In genomic region chr1:5829414-5829813, GRCh38 we compare ENCODE assay signal across 20 cellular contexts.
DNase-seq lines count a peak whose midpoint lies in the region; ATAC-seq, FAIRE-seq and TF ChIP-seq lines count a peak whose summit lies in the region.
"Had no signal": no experiment of that assay in that cellular context is flagged by ENCODE, and none has a peak within 500 bp of the region (broad histone marks: within the 10 kb centered on the region; RNA-seq: fewer than 3 reads in every experiment).

No MANE protein-coding gene starts in this region.

- H3K18ac ChIP-seq in H1 (ENCODE audit: extremely low read depth, low read length) (no peak overlapping the region), trophoblast cell (ENCODE audit: low read length) (no peak overlapping the region)

- no peak overlapping the region for H3K4me2 ChIP-seq in H1 (ENCODE audit: insufficient read depth in 1 of 2, low read depth in 2 of 2, low read length in 2 of 2)
- no peak overlapping the region for H3K4me2 ChIP-seq in trophoblast cell (ENCODE audit: low read length)
- H3K4me2 ChIP-seq: KMS-11 had no signal

- H3K23me2 ChIP-seq in H1 (ENCODE audit: low read depth, low read length) = peaks cover 6% of the 10 kb centered on the region; the same call in 1 of the 2 replicates

- H2BK120ac ChIP-seq in H1 (replicated peaks; ENCODE audit: low read depth, low read length) (no peak overlapping the region), trophoblast cell (ENCODE audit: insufficient read depth, low read length, poor library complexity) (no peak overlapping the region)

- no peak for TF ChIP-seq RAD21 in H1 (IDR thresholded peaks at IDR 0.05 in 1 of 2, conservative IDR thresholded peaks at IDR 0.05 in 1 of 2; ENCODE audit: low read depth in 2 of 2, low read length in 2 of 2)

- no peaks in the 10 kb centered on the region for H3K36me3 Mint-ChIP-seq in activated T-cell treated with anti-CD3 and anti-CD28 coated beads, Interleukin-2, amount 50 U/mL, for 24 hours (ENCODE audit: low read depth)
- no peaks in the 10 kb centered on the region for H3K36me3 Mint-ChIP-seq in activated T-cell treated with anti-CD3 and anti-CD28 coated beads, Interleukin-2, amount 50 U/mL, for 4 hours (ENCODE audit: insufficient read depth)
- H3K36me3 Mint-ChIP-seq: IgD-negative memory B cell had no signal

- peak overlapping the region; percentile 97 for H3K56ac ChIP-seq in H1 (replicated peaks; ENCODE audit: insufficient read length, low read depth, low read length)

- no peak for TF ChIP-seq EP300 in H1 (IDR thresholded peaks at IDR 0.05; ENCODE audit: borderline replicate concordance in 1 of 2, low read depth in 2 of 2, low read length in 2 of 2)

- H3K9me3 ChIP-seq in HEK293 (ENCODE audit: control insufficient read depth, insufficient read depth, low read depth, low read length) (no peaks in the 10 kb centered on the region), H1 (ENCODE audit: insufficient read depth in 2 of 2, low read depth in 1 of 2, low read length in 1 of 2) (no peaks in the 10 kb centered on the region), trophoblast cell (ENCODE audit: insufficient read depth, low read depth, low read length) (no peaks in the 10 kb centered on the region)

- H2BK5ac ChIP-seq in H1 (ENCODE audit: low read depth, low read length) (no peak overlapping the region), trophoblast cell (ENCODE audit: low read depth, low read length, poor library complexity) (no peak overlapping the region)

- 92% methylated on average over 3 of the region's 3 CpGs; no CpG with 5 or more reads in 1 of the 2 experiments for WGBS in H1 (ENCODE audit: extremely low coverage in 1 of 2, insufficient coverage in 1 of 2, insufficient read length in 1 of 2, insufficient replicate concordance in 2 of 2, low coverage in 1 of 2, low lambda C conversion rate in 2 of 2, missing lambda C conversion rate in 1 of 2), 2 experiments
- WGBS in trophoblast cell (ENCODE audit: extremely low coverage, insufficient coverage, insufficient read length) = no CpG with 5 or more reads among the region's 3 CpGs

- no peak overlapping the region for H3K27ac ChIP-seq in HEK293 (ENCODE audit: extremely low read depth, low read depth, low read length)
- no peak overlapping the region for H3K27ac ChIP-seq in H1 (ENCODE audit: low read depth, low read length)
- H3K27ac ChIP-seq in trophoblast cell (ENCODE audit: low read depth, low read length) = no peak overlapping the region
- H3K27ac ChIP-seq: 22Rv1, KMS-11 had no signal

- peaks cover 8% of the 10 kb centered on the region for H3K9me3 Mint-ChIP-seq in activated T-cell treated with anti-CD3 and anti-CD28 coated beads, Interleukin-2, amount 50 U/mL, for 24 hours
- H3K9me3 Mint-ChIP-seq in activated T-cell treated with anti-CD3 and anti-CD28 coated beads, Interleukin-2, amount 50 U/mL, for 4 hours = peaks cover 10% of the 10 kb centered on the region
- H3K9me3 Mint-ChIP-seq: CD4-positive, alpha-beta T cell had no signal

- H3K27me3 ChIP-seq in H1 (replicated peaks in 1 of 4; ENCODE audit: control insufficient read depth in 3 of 4, extremely low read depth in 1 of 4, insufficient read depth in 3 of 4, low read length in 3 of 4) (peaks cover 0 to 7% (median 0%) of the 10 kb centered on the region in 4 experiments; a peak in 2 of 7 replicates), trophoblast cell (ENCODE audit: insufficient read depth, low read length) (no peaks in the 10 kb centered on the region)

- no peak for TF ChIP-seq POLR2A in H1 (IDR thresholded peaks at IDR 0.05; ENCODE audit: control extremely low read depth in 1 of 2, low read depth in 2 of 2, low read length in 2 of 2)

- H3K9ac ChIP-seq in H1 (replicated peaks in 1 of 4; ENCODE audit: extremely low read depth in 1 of 4, low read depth in 3 of 4, low read length in 3 of 4) = no peak overlapping the region
- H3K9ac ChIP-seq in trophoblast cell (ENCODE audit: low read length) = no peak overlapping the region
- H3K9ac ChIP-seq: KMS-11 had no signal

- H4K12ac ChIP-seq in trophoblast cell (ENCODE audit: low read depth, low read length) = no peak overlapping the region

- no peak overlapping the region for H3K4me3 ChIP-seq in HEK293 (ENCODE audit: low read depth, low read length)
- no peak overlapping the region for H3K4me3 ChIP-seq in H1 (ENCODE audit: extremely low read depth in 1 of 4, insufficient read depth in 2 of 4, low read depth in 3 of 4, low read length in 4 of 4)
- H3K4me3 ChIP-seq in trophoblast cell (ENCODE audit: low read depth, low read length) = peak overlapping the region; percentile 47

- H4K20me1 ChIP-seq in H1 (replicated peaks in 1 of 2; ENCODE audit: control insufficient read depth in 1 of 2, insufficient read depth in 2 of 2, low read length in 2 of 2) = peaks cover 0 to 2% of the 10 kb centered on the region in 2 experiments

- H4K8ac ChIP-seq in H1 (ENCODE audit: extremely low read depth, insufficient read depth, low read length) = no peak overlapping the region
- no peak overlapping the region for H4K8ac ChIP-seq in trophoblast cell (ENCODE audit: low read depth, low read length)

- H3K4ac ChIP-seq in H1 (replicated peaks; ENCODE audit: insufficient read length, low read depth, low read length) (no peak overlapping the region), trophoblast cell (ENCODE audit: low read depth, low read length) (no peak overlapping the region)

- H3K23ac ChIP-seq in H1 (ENCODE audit: insufficient read length) = no peak overlapping the region
- no peak overlapping the region for H3K23ac ChIP-seq in trophoblast cell (ENCODE audit: low read length)

- ATAC-seq in activated T-cell treated with anti-CD3 and anti-CD28 coated beads, Interleukin-2, amount 50 U/mL, for 4 hours = no peak
- no peak for ATAC-seq in GM18870 (IDR thresholded peaks at IDR 0.05; ENCODE audit: unreplicated experiment)

- H3K27ac Mint-ChIP-seq in activated T-cell treated with anti-CD3 and anti-CD28 coated beads, Interleukin-2, amount 50 U/mL, for 24 hours = peak overlapping the region; percentile 39
- H3K27ac Mint-ChIP-seq: CD4-positive, alpha-beta T cell; IgD-negative memory B cell had no signal

- H2AFZ ChIP-seq in H1 (ENCODE audit: low read length) (no peak overlapping the region), trophoblast cell (ENCODE audit: insufficient read depth, low read length, poor library complexity) (no peak overlapping the region)

- CTCF ChIA-PET in HEK293 (lab: Yijun Ruan, JAX) = no interaction called here
- CTCF ChIA-PET in H1 (lab: Charles Lee; ENCODE audit: partially characterized antibody) = interaction anchor here (0.9 to 2.5 kb wide), 7 partner anchors 10 to 315 kb away, joined by 3 to 12 read pairs (median 4); no protein-coding TSS in a partner anchor

- no peak overlapping the region for H2BK20ac ChIP-seq in H1 (ENCODE audit: low read length)

- H3K79me2 ChIP-seq in H1 (ENCODE audit: control insufficient read depth in 1 of 2, insufficient read depth in 2 of 2, low read length in 2 of 2) (no peaks in the 10 kb centered on the region), trophoblast cell (ENCODE audit: control insufficient read depth, insufficient read depth, low read length, poor library complexity) (no peaks in the 10 kb centered on the region)

- POLR2A ChIA-PET in HEK293 (lab: Yijun Ruan, JAX) = no interaction called here
- POLR2A ChIA-PET in H1 (lab: Charles Lee; ENCODE audit: partially characterized antibody) = no interaction called here

- peaks cover 12% of the 10 kb centered on the region for H3K27me3 Mint-ChIP-seq in activated T-cell treated with anti-CD3 and anti-CD28 coated beads, Interleukin-2, amount 50 U/mL, for 24 hours
- H3K27me3 Mint-ChIP-seq in activated T-cell treated with anti-CD3 and anti-CD28 coated beads, Interleukin-2, amount 50 U/mL, for 4 hours (ENCODE audit: low read depth) = peaks cover 9% of the 10 kb centered on the region

- H3K4me1 ChIP-seq in HEK293 (ENCODE audit: control insufficient read depth, insufficient read depth, low read length) (no peaks in the 10 kb centered on the region), H1 (replicated peaks in 1 of 4; ENCODE audit: control insufficient read depth in 3 of 4, insufficient read depth in 4 of 4, low read length in 3 of 4) (peaks cover 10 to 20% (median 15%) of the 10 kb centered on the region in 4 experiments; a peak in 6 of 7 replicates), trophoblast cell (ENCODE audit: control insufficient read depth in 1 of 2, insufficient read depth in 2 of 2, low read length in 2 of 2) (no peaks in the 10 kb centered on the region)

- H2BK12ac ChIP-seq in H1 (ENCODE audit: low read depth, low read length) = peak overlapping the region; percentile 79; the same call in 1 of the 2 replicates
- no peak overlapping the region for H2BK12ac ChIP-seq in trophoblast cell (ENCODE audit: low read length)

- FAIRE-seq in H1 (lab: Jason Lieb, UNC) = no peak
- FAIRE-seq: G401.6, GM12891, GM19239 had no signal

- H3K14ac ChIP-seq in H1 (ENCODE audit: insufficient read length) (no peak overlapping the region), trophoblast cell (ENCODE audit: low read length) (no peak overlapping the region)

- no peak for TF ChIP-seq CTCF in HEK293 (tag by site-specific recombination; IDR thresholded peaks at IDR 0.05)
- no peak for TF ChIP-seq CTCF in H1 (IDR thresholded peaks at IDR 0.05; ENCODE audit: control extremely low read depth in 1 of 3, insufficient read depth in 1 of 3, low read depth in 1 of 3, low read length in 3 of 3)

- no peaks in the 10 kb centered on the region for H3K4me1 Mint-ChIP-seq in activated T-cell treated with anti-CD3 and anti-CD28 coated beads, Interleukin-2, amount 50 U/mL, for 24 hours (ENCODE audit: low read depth)
- H3K4me1 Mint-ChIP-seq in activated T-cell treated with anti-CD3 and anti-CD28 coated beads, Interleukin-2, amount 50 U/mL, for 4 hours (ENCODE audit: low read depth) = no peaks in the 10 kb centered on the region
- H3K4me1 Mint-ChIP-seq: IgD-negative memory B cell had no signal

- no peak overlapping the region for H4K5ac ChIP-seq in H1 (ENCODE audit: insufficient read length, low read depth, low read length)

- H2AK5ac ChIP-seq in H1 (ENCODE audit: low read depth, low read length) (peak overlapping the region; percentile 96), trophoblast cell (ENCODE audit: low read length) (no peak overlapping the region)

- no peak overlapping the region for H3K4me3 Mint-ChIP-seq in activated T-cell treated with anti-CD3 and anti-CD28 coated beads, Interleukin-2, amount 50 U/mL, for 24 hours
- H3K4me3 Mint-ChIP-seq in activated T-cell treated with anti-CD3 and anti-CD28 coated beads, Interleukin-2, amount 50 U/mL, for 4 hours = no peak overlapping the region
- H3K4me3 Mint-ChIP-seq: CD4-positive, alpha-beta T cell; IgD-negative memory B cell had no signal

- H3K36me3 ChIP-seq in HEK293 (ENCODE audit: control insufficient read depth in 2 of 2, insufficient read depth in 1 of 2, low read length in 2 of 2) = no peaks in the 10 kb centered on the region
- no peaks in the 10 kb centered on the region for H3K36me3 ChIP-seq in H1 (ENCODE audit: control insufficient read depth in 2 of 4, insufficient read depth in 4 of 4, low read length in 3 of 4)
- no peaks in the 10 kb centered on the region for H3K36me3 ChIP-seq in trophoblast cell (ENCODE audit: control insufficient read depth in 1 of 2, insufficient read depth in 2 of 2, low read length in 2 of 2)

- H3K79me1 ChIP-seq in H1 (ENCODE audit: low read depth, low read length) (no peaks in the 10 kb centered on the region), trophoblast cell (ENCODE audit: low read length) (no peaks in the 10 kb centered on the region)

- H4K91ac ChIP-seq in H1 (replicated peaks; ENCODE audit: insufficient read length, low read length) = peak overlapping the region; percentile 61
- no peak overlapping the region for H4K91ac ChIP-seq in trophoblast cell (ENCODE audit: low read depth, low read length)

- H2BK15ac ChIP-seq in H1 (ENCODE audit: low read length) = no peak overlapping the region; the same call in 1 of the 2 replicates

- DNase-seq in activated T-cell treated with anti-CD3 and anti-CD28 coated beads, Interleukin-2, amount 50 U/mL, for 24 hours = no peak
- no peak for DNase-seq in activated T-cell treated with anti-CD3 and anti-CD28 coated beads, Interleukin-2, amount 50 U/mL, for 4 hours
- DNase-seq in H1 (ENCODE audit: low read depth in 1 of 2, low spot score in 2 of 2) (no peak), trophoblast cell (no peak), NCI-H1092 (lab: John Stamatoyannopoulos, UW) (no peak), D341Med (ENCODE audit: low spot score) (no peak)
- DNase-seq: AML-193; C1 segment of cervical spinal cord; Calu3; CD4-positive, alpha-beta T cell; DMS79; HCEC 1CT had no signal
